16 cellular contexts compared by ENCODE assay signal in the genomic region with DNA sequence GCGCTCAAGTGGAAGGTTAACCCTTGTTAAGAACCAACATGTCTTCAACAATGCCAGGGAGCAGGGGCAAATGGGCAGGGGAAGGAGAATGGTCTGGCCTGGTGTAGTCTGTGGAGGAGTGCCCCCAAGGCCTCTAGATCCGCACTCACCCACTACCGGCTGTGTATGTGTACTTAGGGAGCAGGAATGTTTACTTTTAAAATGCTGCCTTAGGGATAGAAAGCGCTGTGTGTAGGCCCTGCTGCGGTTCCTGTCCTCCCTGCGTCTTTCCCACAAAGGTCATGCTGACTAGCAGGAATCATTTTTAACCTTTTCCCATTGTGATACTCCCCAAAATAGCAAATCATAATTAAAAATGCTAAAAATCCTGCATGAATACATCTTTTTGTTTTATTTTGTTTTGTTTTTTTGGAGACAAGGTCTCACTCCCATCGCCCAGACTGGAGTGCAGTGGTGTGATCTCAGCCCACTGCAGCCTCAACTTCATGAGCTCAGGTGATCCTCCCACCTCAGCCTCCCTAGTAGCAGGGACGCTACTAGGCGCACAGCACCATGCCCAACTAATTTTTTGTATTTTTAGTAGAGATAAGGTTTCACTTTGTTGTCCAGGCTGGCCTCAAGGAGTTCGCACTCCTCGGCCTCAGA. TPM values are rescaled to one million over a fixed set of nuclear protein-coding genes. Genes with fewer than 3 reads are reported as not detected.
DNase-seq lines count a peak whose midpoint lies in the region; ATAC-seq, FAIRE-seq and TF ChIP-seq lines count a peak whose summit lies in the region.
"Had no signal": no experiment of that assay in that cellular context is flagged by ENCODE, and none has a peak within 500 bp of the region (broad histone marks: within the 10 kb centered on the region; RNA-seq: fewer than 3 reads in every experiment).

No MANE protein-coding gene starts in this region.

- H4K20me1 ChIP-seq in osteoblast (ENCODE audit: insufficient read depth, low read length) = no peaks in the 10 kb centered on the region

- H3K4me3 ChIP-seq in endodermal cell (ENCODE audit: low read length) (no peak overlapping the region), osteoblast (ENCODE audit: insufficient read depth, low read length) (no peak overlapping the region)
- H3K4me3 ChIP-seq: BLaER1 treated with 17β-estradiol and CSF1 and Interleukin-3, amounts not matched to agents 10 nM and 100 nM had no signal

- H3K9me3 Mint-ChIP-seq in endodermal cell = peaks cover 6% of the 10 kb centered on the region

- no peaks in the 10 kb centered on the region for H3K36me3 ChIP-seq in endodermal cell (ENCODE audit: control insufficient read depth, insufficient read depth, low read length)
- no peaks in the 10 kb centered on the region for H3K36me3 ChIP-seq in osteoblast (ENCODE audit: insufficient read depth, low read length)

- H3K9me3 ChIP-seq in endodermal cell (ENCODE audit: control insufficient read depth, low read length) = no peaks in the 10 kb centered on the region
- no peaks in the 10 kb centered on the region for H3K9me3 ChIP-seq in osteoblast (ENCODE audit: low read depth, low read length)

- peaks cover 8% of the 10 kb centered on the region for H3K4me1 Mint-ChIP-seq in endodermal cell
- H3K4me1 Mint-ChIP-seq: activated naive CD8-positive, alpha-beta T cell treated with anti-CD3 and anti-CD28 coated beads, Interleukin-2, amount 50 U/mL, for 24 hours had no signal

- TF ChIP-seq CTCF in endodermal cell (conservative IDR thresholded peaks at IDR 0.05) (no peak), osteoblast (IDR thresholded peaks at IDR 0.05; ENCODE audit: extremely low read depth, low read depth, low read length) (no peak)

- peak overlapping the region; percentile 2 for H2AFZ ChIP-seq in osteoblast (ENCODE audit: low read length)

- no peak for FAIRE-seq in RCC 7860 (lab: Jason Lieb, UNC)

- H3K27ac ChIP-seq in endodermal cell (ENCODE audit: low read depth, low read length) (peak overlapping the region; percentile 70), osteoblast (ENCODE audit: low read depth, low read length) (peak overlapping the region; percentile 92)

- ATAC-seq in HG03280 (IDR thresholded peaks at IDR 0.05; ENCODE audit: unreplicated experiment) = no peak
- ATAC-seq: activated CD4-positive, CD25-positive, alpha-beta regulatory T cell treated with anti-CD3 and anti-CD28 coated beads, Interleukin-2, amount 50 U/mL, for 24 hours; activated naive CD8-positive, alpha-beta T cell treated with anti-CD3 and anti-CD28 coated beads, Interleukin-2, amount 50 U/mL, for 24 hours had no signal

- H3K4me1 ChIP-seq in endodermal cell (ENCODE audit: control insufficient read depth, insufficient read depth, low read length) = no peaks in the 10 kb centered on the region
- peaks cover 25% of the 10 kb centered on the region for H3K4me1 ChIP-seq in osteoblast (ENCODE audit: insufficient read depth, low read length)

- no peaks in the 10 kb centered on the region for H3K27me3 ChIP-seq in endodermal cell (ENCODE audit: control insufficient read depth, insufficient read depth, low read length, poor library complexity, severe bottlenecking)
- H3K27me3 ChIP-seq in osteoblast (ENCODE audit: insufficient read depth, low read length) = no peaks in the 10 kb centered on the region
- H3K27me3 ChIP-seq: BLaER1 treated with 17β-estradiol and CSF1 and Interleukin-3, amounts not matched to agents 10 nM and 100 nM had no signal

- peak; percentile 49 for DNase-seq in DMS53 treated with DMSO at 0.1 percent for 48 hours (lab: John Stamatoyannopoulos, UW; ENCODE audit: unreplicated experiment)
- DNase-seq in NCI-H146 treated with DMSO at 0.1 percent for 48 hours (lab: John Stamatoyannopoulos, UW; ENCODE audit: unreplicated experiment) = peak; percentile 65
- no peak for DNase-seq in endodermal cell
- DNase-seq in osteoblast (ENCODE audit: insufficient read length, low spot score, missing footprints) = no peak
- no peak for DNase-seq in NCI-H2029 treated with DMSO at 0.1 percent for 48 hours (lab: John Stamatoyannopoulos, UW)
- no peak for DNase-seq in RCC 7860 (ENCODE audit: low spot score)
- DNase-seq in stimulated activated CD4-positive, alpha-beta T cell treated with anti-CD3 and anti-CD28 coated beads, Interleukin-4, amount 100 ng/mL, for 24 hours = no peak
- DNase-seq: activated naive CD8-positive, alpha-beta T cell treated with anti-CD3 and anti-CD28 coated beads, Interleukin-2, amount 50 U/mL, for 24 hours; dermis blood vessel endothelial cell; GF-D8; NCI-H1436; stimulated activated CD4-positive, alpha-beta T cell treated with anti-CD3 and anti-CD28 coated beads, Interleukin-4, amount 100 ng/mL, for 4 hours; stimulated activated naive CD4-positive, alpha-beta T cell had no signal

- H3K27ac Mint-ChIP-seq in endodermal cell = no peak overlapping the region
- H3K27ac Mint-ChIP-seq: activated naive CD8-positive, alpha-beta T cell treated with anti-CD3 and anti-CD28 coated beads, Interleukin-2, amount 50 U/mL, for 24 hours had no signal

- H3K9ac ChIP-seq in endodermal cell (ENCODE audit: extremely low read depth, low read length, poor library complexity, severe bottlenecking) = no peak overlapping the region
- H3K9ac ChIP-seq: BLaER1 treated with 17β-estradiol and CSF1 and Interleukin-3, amounts not matched to agents 10 nM and 100 nM had no signal

- peaks cover 8% of the 10 kb centered on the region for H3K36me3 Mint-ChIP-seq in endodermal cell (ENCODE audit: low read depth)

- no peaks in the 10 kb centered on the region for H3K27me3 Mint-ChIP-seq in endodermal cell (ENCODE audit: insufficient read depth)
- H3K27me3 Mint-ChIP-seq: activated naive CD8-positive, alpha-beta T cell treated with anti-CD3 and anti-CD28 coated beads, Interleukin-2, amount 50 U/mL, for 24 hours had no signal

- no peak overlapping the region for H3K4me3 Mint-ChIP-seq in endodermal cell
- H3K4me3 Mint-ChIP-seq: activated naive CD8-positive, alpha-beta T cell treated with anti-CD3 and anti-CD28 coated beads, Interleukin-2, amount 50 U/mL, for 24 hours had no signal

- WGBS in endodermal cell (ENCODE audit: insufficient coverage in 1 of 2, insufficient read length in 1 of 2), 2 experiments = 87 to 95% methylated on average over 7 to 11 of the region's 11 CpGs

- peaks cover 65% of the 10 kb centered on the region for H3K79me2 ChIP-seq in osteoblast (ENCODE audit: insufficient read depth, low read length)

- H3K4me2 ChIP-seq in osteoblast (ENCODE audit: insufficient read depth, low read length) = no peak overlapping the region

RNA-seq across cellular contexts. Expression of gene CEMIP, which starts 35.9 kb away (rescaled TPM):
- total RNA-seq in endodermal cell (1 to 10 TPM in 1 of 2 donors, not detected in 1; 2.2 TPM), osteoblast (579 and 687 TPM in 2 replicates)
- polyA plus RNA-seq in endodermal cell (2013, experiment 1 of 2) = 0.11 TPM
- polyA plus RNA-seq in endodermal cell (2013, experiment 2 of 2) = 0.08 TPM

RNA-seq across cellular contexts. Expression of gene ABHD17C, which starts 48.2 kb away (rescaled TPM):
- total RNA-seq in endodermal cell = 10 to 100 TPM; 20.9 to 21.5 TPM
- polyA plus RNA-seq in endodermal cell (2013, experiment 1 of 2) = 28.1 TPM
- 23.6 TPM for polyA plus RNA-seq in endodermal cell (2013, experiment 2 of 2)
- 11.5 and 11.6 TPM in 2 replicates for total RNA-seq in osteoblast

Comparison
In these comparisons a context has a peak if more than half of its experiments do, and no peak if none do; other contexts are left out.
1. DNase-seq: peak in DMS53 treated with DMSO at 0.1 percent for 48 hours (single experiment) and NCI-H146 treated with DMSO at 0.1 percent for 48 hours (single experiment); none in endodermal cell (single experiment), osteoblast (single experiment), NCI-H2029 treated with DMSO at 0.1 percent for 48 hours (single experiment), RCC 7860 (single experiment) and stimulated activated CD4-positive, alpha-beta T cell treated with anti-CD3 and anti-CD28 coated beads, Interleukin-4, amount 100 ng/mL, for 24 hours (single experiment).
2. RNA of gene CEMIP, which starts 35.9 kb away (total RNA-seq): 579 to 687 TPM in osteoblast; 2.2 TPM in endodermal cell; every median in the first group is over 100 times any median in the second.